ENCODE assay signal across 14 cellular contexts in the genomic region with DNA sequence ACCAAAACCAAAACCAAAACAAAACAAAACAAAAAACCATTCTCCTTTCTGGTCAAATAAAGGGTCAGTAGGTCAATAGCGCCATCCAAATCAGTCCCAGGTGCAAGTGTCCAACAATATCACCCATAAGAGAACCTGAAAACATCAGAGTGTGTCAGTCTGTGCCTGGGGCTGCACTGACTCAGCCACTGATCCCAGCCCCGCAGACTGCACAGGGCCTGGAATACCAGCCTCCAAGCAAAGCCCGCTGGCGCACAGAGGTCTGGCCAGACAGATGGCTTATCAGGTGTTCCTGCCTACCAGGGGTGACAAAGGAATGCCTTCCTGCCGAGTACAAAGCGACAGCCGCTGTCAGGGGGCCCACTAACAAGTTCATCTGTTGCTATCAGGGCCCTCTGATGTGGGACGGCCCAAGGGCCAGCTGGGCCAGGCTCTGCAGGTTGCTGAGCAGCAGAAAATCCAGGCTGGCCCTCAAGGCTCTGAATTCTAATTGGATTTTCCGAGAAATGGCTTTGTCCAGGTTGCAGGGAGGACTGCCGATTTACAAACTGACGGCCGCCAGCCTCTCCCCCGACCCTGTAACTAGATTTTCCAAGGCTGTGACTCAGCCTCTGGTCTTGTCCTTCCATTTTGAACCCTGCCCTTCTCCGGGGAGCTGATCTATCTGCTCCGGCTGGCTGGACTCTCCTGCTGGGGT. TPM values are rescaled to one million over a fixed set of nuclear protein-coding genes. Genes with fewer than 3 reads are reported as not detected.
DNase-seq lines count a peak whose midpoint lies in the region; ATAC-seq, FAIRE-seq and TF ChIP-seq lines count a peak whose summit lies in the region.
"Had no signal": no experiment of that assay in that cellular context is flagged by ENCODE, and none has a peak within 500 bp of the region (broad histone marks: within the 10 kb centered on the region; RNA-seq: fewer than 3 reads in every experiment).

No MANE protein-coding gene starts in this region.

- no peak for TF ChIP-seq EP300 in sigmoid colon (IDR thresholded peaks at IDR 0.05)

- intact Hi-C loops in sigmoid colon (cut with DNase I), result no loop called here

- TF ChIP-seq POLR2A in H54 (IDR thresholded peaks at IDR 0.05; ENCODE audit: low read depth, low read length) (no peak), sigmoid colon (IDR thresholded peaks at IDR 0.05) (no peak)

- peak overlapping the region; percentile 45 for H3K27ac ChIP-seq in ectodermal cell (ENCODE audit: insufficient read depth, low read depth, low read length, poor library complexity, severe bottlenecking)
- H3K27ac ChIP-seq in sigmoid colon, result no peak overlapping the region

- peak overlapping the region; percentile 48 for H3K27ac Mint-ChIP-seq in mesothelial cell of epicardium
- no peak overlapping the region for H3K27ac Mint-ChIP-seq in stimulated activated effector memory CD8-positive, alpha-beta T cell treated with anti-CD3 and anti-CD28 coated beads, Interleukin-12 subunit alpha, Interleukin-12 subunit beta, amount 100 ng/mL, for 72 hours
- H3K27ac Mint-ChIP-seq: activated CD4-positive, alpha-beta memory T cell treated with anti-CD3 and anti-CD28 coated beads for 36 hours; activated naive CD4-positive, alpha-beta T cell treated with anti-CD3 and anti-CD28 coated beads, Interleukin-2, amount 50 U/mL, for 72 hours had no signal

- H3K4me3 ChIP-seq in ectodermal cell (ENCODE audit: insufficient read depth, low read depth, low read length) (no peak overlapping the region), sigmoid colon (no peak overlapping the region)

- H3K36me3 ChIP-seq in ectodermal cell (ENCODE audit: control insufficient read depth, insufficient read depth, low read length) (no peaks in the 10 kb centered on the region), sigmoid colon (no peaks in the 10 kb centered on the region)

- WGBS in ectodermal cell, 2 experiments, result 39 to 41% methylated on average over 15 of the region's 15 CpGs
- WGBS in sigmoid colon, 2 donors, result 77 to 82% methylated on average over 15 of the region's 15 CpGs

- FAIRE-seq in H54 (lab: Jason Lieb, UNC), result peak; percentile 30

- peaks cover 6% of the 10 kb centered on the region for H3K36me3 Mint-ChIP-seq in mesothelial cell of epicardium
- no peaks in the 10 kb centered on the region for H3K36me3 Mint-ChIP-seq in stimulated activated effector memory CD8-positive, alpha-beta T cell treated with anti-CD3 and anti-CD28 coated beads, Interleukin-12 subunit alpha, Interleukin-12 subunit beta, amount 100 ng/mL, for 72 hours
- H3K36me3 Mint-ChIP-seq: activated CD4-positive, alpha-beta memory T cell treated with anti-CD3 and anti-CD28 coated beads for 36 hours had no signal

- DNase-seq in H54 (ENCODE audit: insufficient read length, low spot score) (peak; percentile 35), OCI-M1 (lab: John Stamatoyannopoulos, UW) (peak; percentile 6), mesothelial cell of epicardium (ENCODE audit: low spot score in 2 of 2, unreplicated experiment in 2 of 2) (no peak), globus pallidus (ENCODE audit: low spot score) (no peak), sigmoid colon (no peak)
- DNase-seq in stimulated activated effector memory CD8-positive, alpha-beta T cell treated with anti-CD3 and anti-CD28 coated beads, Interleukin-12 subunit alpha, Interleukin-12 subunit beta, amount 100 ng/mL, for 72 hours (ENCODE audit: low spot score in 2 of 2), result no peak
- DNase-seq: activated CD4-positive, alpha-beta memory T cell treated with anti-CD3 and anti-CD28 coated beads for 36 hours; effector CD8-positive, alpha-beta T cell; NCI-H345; occipital lobe; stimulated activated CD4-positive, alpha-beta T cell treated with anti-CD3 and anti-CD28 coated beads, Interleukin-4, amount 100 ng/mL, for 24 hours had no signal

- H3K9me3 ChIP-seq in ectodermal cell (ENCODE audit: control insufficient read depth, low read length) (no peaks in the 10 kb centered on the region), sigmoid colon (no peaks in the 10 kb centered on the region)

- H3K4me1 ChIP-seq in ectodermal cell (ENCODE audit: control insufficient read depth, insufficient read depth, low read length) (peaks cover 7% of the 10 kb centered on the region), sigmoid colon (peaks cover 0 to 5% (median 0%) of the 10 kb centered on the region in 4 donors)

- ATAC-seq in HG02840 (IDR thresholded peaks at IDR 0.05; ENCODE audit: low FRiP score, unreplicated experiment), result no peak
- ATAC-seq in stimulated activated effector memory CD8-positive, alpha-beta T cell treated with anti-CD3 and anti-CD28 coated beads, Interleukin-12 subunit alpha, Interleukin-12 subunit beta, amount 100 ng/mL, for 72 hours, result no peak
- ATAC-seq: activated naive CD4-positive, alpha-beta T cell treated with anti-CD3 and anti-CD28 coated beads, Interleukin-2, amount 50 U/mL, for 72 hours had no signal

- TF ChIP-seq CTCF in mesothelial cell of epicardium (IDR thresholded peaks at IDR 0.05; ENCODE audit: unreplicated experiment) (no peak), sigmoid colon (IDR thresholded peaks at IDR 0.05) (no peak)

- H3K27me3 ChIP-seq in ectodermal cell (ENCODE audit: control insufficient read depth, insufficient read depth, low read length, poor library complexity, severe bottlenecking), result no peaks in the 10 kb centered on the region
- H3K27me3 ChIP-seq in sigmoid colon, result no peaks in the 10 kb centered on the region

- H3K4me1 Mint-ChIP-seq in mesothelial cell of epicardium, result peaks cover 18% of the 10 kb centered on the region
- no peaks in the 10 kb centered on the region for H3K4me1 Mint-ChIP-seq in stimulated activated effector memory CD8-positive, alpha-beta T cell treated with anti-CD3 and anti-CD28 coated beads, Interleukin-12 subunit alpha, Interleukin-12 subunit beta, amount 100 ng/mL, for 72 hours

- peaks cover 2% of the 10 kb centered on the region for H3K27me3 Mint-ChIP-seq in mesothelial cell of epicardium (ENCODE audit: low read depth)

- H3K9me3 Mint-ChIP-seq in mesothelial cell of epicardium, result peaks cover 7% of the 10 kb centered on the region
- no peaks in the 10 kb centered on the region for H3K9me3 Mint-ChIP-seq in stimulated activated effector memory CD8-positive, alpha-beta T cell treated with anti-CD3 and anti-CD28 coated beads, Interleukin-12 subunit alpha, Interleukin-12 subunit beta, amount 100 ng/mL, for 72 hours
- H3K9me3 Mint-ChIP-seq: activated CD4-positive, alpha-beta memory T cell treated with anti-CD3 and anti-CD28 coated beads for 36 hours; activated naive CD4-positive, alpha-beta T cell treated with anti-CD3 and anti-CD28 coated beads, Interleukin-2, amount 50 U/mL, for 72 hours had no signal

- H3K4me3 Mint-ChIP-seq in mesothelial cell of epicardium, result no peak overlapping the region
- no peak overlapping the region for H3K4me3 Mint-ChIP-seq in stimulated activated effector memory CD8-positive, alpha-beta T cell treated with anti-CD3 and anti-CD28 coated beads, Interleukin-12 subunit alpha, Interleukin-12 subunit beta, amount 100 ng/mL, for 72 hours
- H3K4me3 Mint-ChIP-seq: activated CD4-positive, alpha-beta memory T cell treated with anti-CD3 and anti-CD28 coated beads for 36 hours had no signal

RNA-seq across cellular contexts. Expression of a gene that starts 13.7 kb away (rescaled TPM):
- polyA plus RNA-seq in ectodermal cell (2013, experiment 1 of 4), result 9.0 TPM
- polyA plus RNA-seq in ectodermal cell (2013, experiment 2 of 4), result 8.4 TPM
- 7.7 TPM for polyA plus RNA-seq in ectodermal cell (2013, experiment 3 of 4)
- polyA plus RNA-seq in ectodermal cell (2013, experiment 4 of 4), result 8.1 TPM
- 10.4 to 11.2 TPM (median 10.9 TPM) in 3 replicates for total RNA-seq in mesothelial cell of epicardium
- total RNA-seq in sigmoid colon, result 10 to 100 TPM; 12.3 to 20.7 (median 16.3) TPM
- polyA plus RNA-seq in sigmoid colon, result 10 to 100 TPM in 1 of 3 donors, 1 to 10 TPM in 2; 8.8 to 15.3 (median 9.6) TPM
- total RNA-seq: activated CD4-positive, alpha-beta memory T cell treated with anti-CD3 and anti-CD28 coated beads for 36 hours had no signal

Comparison
In these comparisons a context has a peak if more than half of its experiments do, and no peak if none do; other contexts are left out.
1. DNase-seq: peak in H54 (single experiment) and OCI-M1 (single experiment); none in mesothelial cell of epicardium (0 of 2), globus pallidus (single experiment), sigmoid colon (single experiment) and stimulated activated effector memory CD8-positive, alpha-beta T cell treated with anti-CD3 and anti-CD28 coated beads, Interleukin-12 subunit alpha, Interleukin-12 subunit beta, amount 100 ng/mL, for 72 hours (0 of 2).